ENCODE assay signal across 2 cellular contexts in genomic region chr1:20485527-20486456, GRCh38.
TF ChIP-seq lines count a peak whose summit lies in the region.

Gene CAMK2N1, minus strand, starts transcription at chr1:20486210. Its CDS starts 831 bp downstream, at chr1:20485379.

TF ChIP-seq in HEK293T, 16 proteins besides CTCF, POLR2A, EP300 and RAD21 (continued from another document):
- no peak for TF ChIP-seq PKNOX1 (IDR thresholded peaks at IDR 0.05)
- no peak for TF ChIP-seq CTBP1 (IDR thresholded peaks at IDR 0.05; ENCODE audit: borderline replicate concordance)
- TF ChIP-seq ZNF384 (IDR thresholded peaks at IDR 0.05): no peak
- no peak for TF ChIP-seq HDGF (IDR thresholded peaks at IDR 0.05; ENCODE audit: borderline replicate concordance)
- TF ChIP-seq FOXK2 (IDR thresholded peaks at IDR 0.05): no peak
- no peak for TF ChIP-seq TARDBP (IDR thresholded peaks at IDR 0.05)
- no peak for TF ChIP-seq L3MBTL2 (conservative IDR thresholded peaks at IDR 0.05)
- TF ChIP-seq FOXA1 (IDR thresholded peaks at IDR 0.05): no peak

TF ChIP-seq in K562, 482 proteins besides CTCF, POLR2A, EP300 and RAD21 (continued from another document and continues in another):
- TF ChIP-seq ZBTB5 (IDR thresholded peaks at IDR 0.05): peak; percentile 29; the same call in 1 of the 2 replicates
- TF ChIP-seq BCOR (IDR thresholded peaks at IDR 0.05): peak; percentile 46; the same call in 1 of the 2 replicates
- no peak for TF ChIP-seq ARID3A (IDR thresholded peaks at IDR 0.05; ENCODE audit: borderline replicate concordance, low read depth, low read length)
- TF ChIP-seq HDAC6 (IDR thresholded peaks at IDR 0.05; ENCODE audit: low read depth, low read length): 0 out of 2 replicates have a peak, but pooled peaks have one; percentile 66
- TF ChIP-seq ARID1B (IDR thresholded peaks at IDR 0.05): 0 out of 2 replicates have a peak, but pooled peaks have one; percentile 16
- TF ChIP-seq NFE2L1 (tag; IDR thresholded peaks at IDR 0.05; ENCODE audit: borderline replicate concordance, low read depth): no peak
- TF ChIP-seq, protein P1, sequence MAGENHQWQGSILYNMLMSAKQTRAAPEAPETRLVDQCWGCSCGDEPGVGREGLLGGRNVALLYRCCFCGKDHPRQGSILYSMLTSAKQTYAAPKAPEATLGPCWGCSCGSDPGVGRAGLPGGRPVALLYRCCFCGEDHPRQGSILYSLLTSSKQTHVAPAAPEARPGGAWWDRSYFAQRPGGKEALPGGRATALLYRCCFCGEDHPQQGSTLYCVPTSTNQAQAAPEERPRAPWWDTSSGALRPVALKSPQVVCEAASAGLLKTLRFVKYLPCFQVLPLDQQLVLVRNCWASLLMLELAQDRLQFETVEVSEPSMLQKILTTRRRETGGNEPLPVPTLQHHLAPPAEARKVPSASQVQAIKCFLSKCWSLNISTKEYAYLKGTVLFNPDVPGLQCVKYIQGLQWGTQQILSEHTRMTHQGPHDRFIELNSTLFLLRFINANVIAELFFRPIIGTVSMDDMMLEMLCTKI (IDR thresholded peaks at IDR 0.05; ENCODE audit: partially characterized antibody): no peak
- TF ChIP-seq, protein P2, sequence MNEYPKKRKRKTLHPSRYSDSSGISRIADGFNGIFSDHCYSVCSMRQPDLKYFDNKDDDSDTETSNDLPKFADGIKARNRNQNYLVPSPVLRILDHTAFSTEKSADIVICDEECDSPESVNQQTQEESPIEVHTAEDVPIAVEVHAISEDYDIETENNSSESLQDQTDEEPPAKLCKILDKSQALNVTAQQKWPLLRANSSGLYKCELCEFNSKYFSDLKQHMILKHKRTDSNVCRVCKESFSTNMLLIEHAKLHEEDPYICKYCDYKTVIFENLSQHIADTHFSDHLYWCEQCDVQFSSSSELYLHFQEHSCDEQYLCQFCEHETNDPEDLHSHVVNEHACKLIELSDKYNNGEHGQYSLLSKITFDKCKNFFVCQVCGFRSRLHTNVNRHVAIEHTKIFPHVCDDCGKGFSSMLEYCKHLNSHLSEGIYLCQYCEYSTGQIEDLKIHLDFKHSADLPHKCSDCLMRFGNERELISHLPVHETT (CRISPR knock-in tag; conservative IDR thresholded peaks at IDR 0.05 in 1 of 2, IDR thresholded peaks at IDR 0.05 in 1 of 2): peak in 1 of 2 experiments; percentile 58; a peak in 1 of 4 replicates
- no peak for TF ChIP-seq STAT5B (CRISPR knock-in tag; IDR thresholded peaks at IDR 0.05)
- TF ChIP-seq MEF2A (IDR thresholded peaks at IDR 0.05; ENCODE audit: control insufficient read depth, low read depth, low read length): no peak
- TF ChIP-seq RAD51 (IDR thresholded peaks at IDR 0.05; ENCODE audit: borderline replicate concordance, low read depth): no peak
- no peak for TF ChIP-seq BCL6 (CRISPR knock-in tag; IDR thresholded peaks at IDR 0.05)
- TF ChIP-seq KAT7 (CRISPR knock-in tag; IDR thresholded peaks at IDR 0.05; ENCODE audit: borderline replicate concordance): no peak
- TF ChIP-seq ZNF124 (CRISPR knock-in tag; IDR thresholded peaks at IDR 0.05): no peak
- TF ChIP-seq ZNF121 (CRISPR knock-in tag; conservative IDR thresholded peaks at IDR 0.05): no peak
- no peak for TF ChIP-seq ETV6 (IDR thresholded peaks at IDR 0.05; ENCODE audit: borderline replicate concordance in 1 of 2, low read depth in 2 of 2, low read length in 1 of 2)
- no peak for TF ChIP-seq ETV6 (CRISPR knock-in tag; IDR thresholded peaks at IDR 0.05; ENCODE audit: borderline replicate concordance)
- TF ChIP-seq PTRF (tag; IDR thresholded peaks at IDR 0.05): no peak
- no peak for TF ChIP-seq C11orf30 (IDR thresholded peaks at IDR 0.05; ENCODE audit: low read depth)
- no peak for TF ChIP-seq AFF1 (IDR thresholded peaks at IDR 0.05; ENCODE audit: low read depth in 1 of 2, partially characterized antibody in 2 of 2)
- peak in 1 of 2 experiments; percentile 75; a peak in 2 of 4 replicates for TF ChIP-seq HDAC1 (IDR thresholded peaks at IDR 0.05)
- no peak for TF ChIP-seq CCAR2 (IDR thresholded peaks at IDR 0.05; ENCODE audit: low read depth, low read length)
- no peak for TF ChIP-seq RFX5 (IDR thresholded peaks at IDR 0.05; ENCODE audit: low read depth, low read length)
- no peak; the same call in 1 of the 2 replicates for TF ChIP-seq HDAC2 (IDR thresholded peaks at IDR 0.05)
- no peak for TF ChIP-seq ATF2 (CRISPR knock-in tag; IDR thresholded peaks at IDR 0.05)
- no peak for TF ChIP-seq HNRNPH1 (optimal IDR thresholded peaks at IDR 0.05; ENCODE audit: low read depth, low read length)
- TF ChIP-seq PHB2 (IDR thresholded peaks at IDR 0.05; ENCODE audit: low read depth): no peak
- peak; percentile 64 for TF ChIP-seq DPF2 (IDR thresholded peaks at IDR 0.05)
- no peak for TF ChIP-seq ZBED1 (IDR thresholded peaks at IDR 0.05)
- TF ChIP-seq ZNF76 (CRISPR knock-in tag; IDR thresholded peaks at IDR 0.05; ENCODE audit: borderline replicate concordance): no peak
- TF ChIP-seq NCOA4 (IDR thresholded peaks at IDR 0.05; ENCODE audit: partially characterized antibody): peak; percentile 51
- no peak for TF ChIP-seq ZNF395 (CRISPR knock-in tag; IDR thresholded peaks at IDR 0.05)
- no peak for TF ChIP-seq HCFC1 (IDR thresholded peaks at IDR 0.05; ENCODE audit: low read depth, low read length)
- no peak for TF ChIP-seq KDM4B (IDR thresholded peaks at IDR 0.05; ENCODE audit: borderline replicate concordance in 2 of 2, low read depth in 1 of 2)
- TF ChIP-seq ATF4 (CRISPR knock-in tag; IDR thresholded peaks at IDR 0.05): no peak
- TF ChIP-seq RFX7 (CRISPR knock-in tag; IDR thresholded peaks at IDR 0.05): no peak
- no peak for TF ChIP-seq NR3C1 (CRISPR knock-in tag; IDR thresholded peaks at IDR 0.05)
- no peak for TF ChIP-seq NR2F6 (CRISPR knock-in tag; IDR thresholded peaks at IDR 0.05)
- TF ChIP-seq ESRRA (IDR thresholded peaks at IDR 0.05; ENCODE audit: borderline replicate concordance, low read depth): no peak
- TF ChIP-seq, protein P3, sequence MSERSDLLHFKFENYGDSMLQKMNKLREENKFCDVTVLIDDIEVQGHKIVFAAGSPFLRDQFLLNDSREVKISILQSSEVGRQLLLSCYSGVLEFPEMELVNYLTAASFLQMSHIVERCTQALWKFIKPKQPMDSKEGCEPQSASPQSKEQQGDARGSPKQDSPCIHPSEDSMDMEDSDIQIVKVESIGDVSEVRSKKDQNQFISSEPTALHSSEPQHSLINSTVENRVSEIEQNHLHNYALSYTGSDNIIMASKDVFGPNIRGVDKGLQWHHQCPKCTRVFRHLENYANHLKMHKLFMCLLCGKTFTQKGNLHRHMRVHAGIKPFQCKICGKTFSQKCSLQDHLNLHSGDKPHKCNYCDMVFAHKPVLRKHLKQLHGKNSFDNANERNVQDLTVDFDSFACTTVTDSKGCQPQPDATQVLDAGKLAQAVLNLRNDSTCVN (CRISPR knock-in tag; IDR thresholded peaks at IDR 0.05): peak; percentile 87
- no peak for TF ChIP-seq ILF3 (IDR thresholded peaks at IDR 0.05; ENCODE audit: borderline replicate concordance)
- TF ChIP-seq NCOA1 (IDR thresholded peaks at IDR 0.05; ENCODE audit: low read depth): peak; percentile 40; the same call in 1 of the 2 replicates
